In the genomic region with DNA sequence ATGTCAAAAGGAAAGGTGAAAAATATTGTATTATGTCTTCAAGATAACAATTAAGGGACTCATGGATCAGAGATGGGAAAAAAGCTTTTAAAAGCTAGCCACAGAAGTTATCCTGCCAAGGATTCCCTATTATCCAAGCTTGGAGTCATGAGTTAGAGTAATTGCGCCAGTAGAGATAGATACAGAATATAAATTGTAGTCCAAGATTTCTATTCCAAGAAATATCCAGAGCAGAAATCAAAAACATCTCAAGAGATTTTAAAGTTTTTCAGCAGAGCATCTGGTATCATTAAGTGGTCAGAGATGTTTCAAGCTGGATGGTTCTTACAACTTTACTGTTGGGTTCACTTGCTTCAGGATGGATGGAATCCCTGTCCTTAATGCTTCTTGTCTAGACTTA, we compare ENCODE assay signal across 27 cellular contexts.
"Had no signal": no experiment of that assay in that cellular context is flagged by ENCODE, and none has a peak within 500 bp of the region (broad histone marks: within the 10 kb centered on the region; RNA-seq: fewer than 3 reads in every experiment).

No MANE protein-coding gene starts in this region.

- DNase-seq: central memory CD4-positive, alpha-beta T cell; dermis blood vessel endothelial cell; effector memory CD4-positive, alpha-beta T cell; foreskin keratinocyte; glutamatergic neuron; hypothalamus; immature natural killer cell; islet precursor cell; kidney glomerular epithelial cell; mesendoderm; natural killer cell; right cardiac atrium; stimulated activated CD4-positive, alpha-beta T cell treated with anti-CD3 and anti-CD28 coated beads, Interleukin-15, amount 100 ng/mL, for 24 hours; stimulated activated CD4-positive, alpha-beta T cell treated with anti-CD3 and anti-CD28 coated beads, Interleukin-4, amount 100 ng/mL, for 1 hour; stimulated activated CD8-positive, alpha-beta memory T cell treated with anti-CD3 and anti-CD28 coated beads, Interleukin-4, amount 100 ng/mL, for 48 hours; stimulated activated naive CD4-positive, alpha-beta T cell; stimulated activated naive CD8-positive, alpha-beta T cell treated with anti-CD3 and anti-CD28 coated beads, Interleukin-15, amount 100 ng/mL, for 72 hours; transverse colon; upper lobe of right lung had no signal

- H3K4me1 ChIP-seq: esophagus muscularis mucosa, foreskin keratinocyte, parathyroid adenoma, prostate gland, suprapubic skin, transverse colon, upper lobe of right lung, vagina had no signal

- H3K79me2 ChIP-seq: parathyroid adenoma had no signal

- H3K27me3 ChIP-seq: esophagus muscularis mucosa, foreskin keratinocyte, neutrophil, suprapubic skin, transverse colon, upper lobe of right lung, vagina had no signal

- H3K9ac ChIP-seq: parathyroid adenoma had no signal

- H3K36me3 ChIP-seq: esophagus muscularis mucosa, neutrophil, prostate gland, suprapubic skin, transverse colon, upper lobe of right lung, vagina had no signal

- H3K27ac ChIP-seq: coronary artery, esophagus muscularis mucosa, foreskin keratinocyte, neutrophil, parathyroid adenoma, prostate gland, suprapubic skin, transverse colon, upper lobe of right lung, vagina had no signal

- ATAC-seq: foreskin keratinocyte; natural killer cell; stimulated activated naive CD8-positive, alpha-beta T cell treated with anti-CD3 and anti-CD28 coated beads, Interleukin-15, amount 100 ng/mL, for 72 hours; upper lobe of right lung had no signal

- H3K4me3 ChIP-seq: coronary artery, esophagus muscularis mucosa, prostate gland, skin epidermis, suprapubic skin, transverse colon, upper lobe of right lung, vagina had no signal

- H3K9me3 ChIP-seq: esophagus muscularis mucosa, neutrophil, prostate gland, suprapubic skin, transverse colon, upper lobe of right lung, vagina had no signal

- H2AFZ ChIP-seq: parathyroid adenoma had no signal
